ENCODE assay signal across 1 cellular context in the genomic region with DNA sequence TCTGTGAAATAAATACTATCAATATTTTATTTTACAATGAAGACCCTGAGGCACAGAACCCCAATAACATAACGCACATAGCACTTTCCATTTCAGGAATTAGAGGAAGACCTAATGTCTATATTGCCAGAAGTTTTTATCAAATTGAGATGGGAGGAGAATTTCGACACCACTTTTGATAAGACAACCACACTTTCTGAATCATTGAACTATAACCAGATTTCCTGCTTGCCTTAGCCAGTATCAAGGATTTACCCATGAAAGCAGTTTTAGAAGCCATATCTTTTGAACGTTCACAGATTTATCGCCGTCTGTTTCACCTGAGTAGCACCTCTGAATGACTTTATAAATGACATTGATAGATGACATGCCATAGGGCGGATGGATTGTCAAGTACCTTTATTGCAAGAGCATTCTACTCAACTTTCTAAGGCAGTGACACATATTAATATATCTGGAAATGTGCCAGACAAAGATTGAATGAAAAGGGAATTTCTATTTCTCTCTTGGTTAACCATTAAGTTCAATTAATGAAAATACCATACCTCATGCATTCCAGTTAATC.
TF ChIP-seq lines count a peak whose summit lies in the region.

No MANE protein-coding gene starts in this region.

TF ChIP-seq in IMR-90, 13 proteins besides CTCF, POLR2A, EP300 and RAD21 (continued from another document):
- TF ChIP-seq, protein P1, sequence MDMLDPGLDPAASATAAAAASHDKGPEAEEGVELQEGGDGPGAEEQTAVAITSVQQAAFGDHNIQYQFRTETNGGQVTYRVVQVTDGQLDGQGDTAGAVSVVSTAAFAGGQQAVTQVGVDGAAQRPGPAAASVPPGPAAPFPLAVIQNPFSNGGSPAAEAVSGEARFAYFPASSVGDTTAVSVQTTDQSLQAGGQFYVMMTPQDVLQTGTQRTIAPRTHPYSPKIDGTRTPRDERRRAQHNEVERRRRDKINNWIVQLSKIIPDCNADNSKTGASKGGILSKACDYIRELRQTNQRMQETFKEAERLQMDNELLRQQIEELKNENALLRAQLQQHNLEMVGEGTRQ (IDR thresholded peaks at IDR 0.05; ENCODE audit: low read depth, low read length): no peak
- TF ChIP-seq MXI1 (IDR thresholded peaks at IDR 0.05; ENCODE audit: borderline replicate concordance, low read depth, low read length) (no peak), SMC3 (IDR thresholded peaks at IDR 0.05; ENCODE audit: low read depth, low read length) (no peak), MAZ (IDR thresholded peaks at IDR 0.05; ENCODE audit: borderline replicate concordance, low read depth, low read length) (no peak), CEBPB (IDR thresholded peaks at IDR 0.05; ENCODE audit: low read depth, low read length) (no peak), RFX5 (IDR thresholded peaks at IDR 0.05; ENCODE audit: low read depth, low read length) (no peak), FOS (IDR thresholded peaks at IDR 0.05; ENCODE audit: low read depth, low read length) (no peak), MAFK (IDR thresholded peaks at IDR 0.05; ENCODE audit: low read depth, low read length) (no peak), BHLHE40 (IDR thresholded peaks at IDR 0.05; ENCODE audit: low read depth, low read length) (no peak), CHD1 (IDR thresholded peaks at IDR 0.05; ENCODE audit: low read depth, low read length) (no peak)
